In genomic region chr10:113875212-113875611, GRCh38 we compare ENCODE assay signal across 1 cellular context.
TF ChIP-seq lines count a peak whose summit lies in the region.

No MANE protein-coding gene starts in this region.

TF ChIP-seq in H1, 55 proteins besides CTCF, POLR2A, EP300 and RAD21:
- TF ChIP-seq RNF2 (IDR thresholded peaks at IDR 0.05; ENCODE audit: borderline replicate concordance, low read depth, low read length, missing control alignments, poor library complexity, severe bottlenecking) = no peak
- TF ChIP-seq SIN3A (conservative IDR thresholded peaks at IDR 0.05 in 1 of 2, IDR thresholded peaks at IDR 0.05 in 1 of 2; ENCODE audit: low read depth in 1 of 2, low read length in 2 of 2) = no peak
- TF ChIP-seq EGR1 (IDR thresholded peaks at IDR 0.05; ENCODE audit: borderline replicate concordance, low read depth, low read length) = no peak
